Comparison of ENCODE assay signal across 21 cellular contexts in genomic region chr1:178397678-178398077, GRCh38.
DNase-seq lines count a peak whose midpoint lies in the region; ATAC-seq and TF ChIP-seq lines count a peak whose summit lies in the region.
"Had no signal": no experiment of that assay in that cellular context is flagged by ENCODE, and none has a peak within 500 bp of the region (broad histone marks: within the 10 kb centered on the region; RNA-seq: fewer than 3 reads in every experiment).

No MANE protein-coding gene starts in this region.

- no peaks in the 10 kb centered on the region for H3K79me2 ChIP-seq in Karpas-422 (ENCODE audit: low read length)
- H3K79me2 ChIP-seq: hepatocyte had no signal

- H3K4me1 Mint-ChIP-seq in activated CD4-positive, alpha-beta memory T cell treated with anti-CD3 and anti-CD28 coated beads for 36 hours (ENCODE audit: low read depth) = no peaks in the 10 kb centered on the region
- H3K4me1 Mint-ChIP-seq: CD4-positive, alpha-beta memory T cell; naive B cell had no signal

- no peaks in the 10 kb centered on the region for H3K27me3 Mint-ChIP-seq in activated CD4-positive, alpha-beta memory T cell treated with anti-CD3 and anti-CD28 coated beads for 36 hours
- H3K27me3 Mint-ChIP-seq: naive B cell had no signal

- H3K4me1 ChIP-seq in foreskin keratinocyte (peaks cover 22% of the 10 kb centered on the region), Karpas-422 (ENCODE audit: low read length) (no peaks in the 10 kb centered on the region)
- H3K4me1 ChIP-seq: SJSA1 had no signal

- DNase-seq in EL = peak; percentile 47
- peak; percentile 49 for DNase-seq in MG63
- DNase-seq in astrocyte of the hippocampus (ENCODE audit: low read depth, low spot score) = peak; percentile 22
- peak; percentile 75 to 88 for DNase-seq in foreskin keratinocyte
- no peak for DNase-seq in Karpas-422
- no peak for DNase-seq in activated CD4-positive, alpha-beta memory T cell treated with anti-CD3 and anti-CD28 coated beads for 36 hours
- no peak for DNase-seq in iPS-NIHi11 (ENCODE audit: low spot score)
- DNase-seq: CD4-positive, alpha-beta memory T cell; DMS79; effector CD8-positive, alpha-beta T cell; islet precursor cell; MM.1S; naive B cell; NCI-H146; NCI-H748 treated with DMSO at 0.1 percent for 48 hours; ovary; right cardiac atrium; stimulated activated CD4-positive, alpha-beta T cell treated with anti-CD3 and anti-CD28 coated beads, Interleukin-15, amount 100 ng/mL, for 24 hours had no signal

- peak; percentile 97 for ATAC-seq in foreskin keratinocyte
- no peak for ATAC-seq in GM21360 (IDR thresholded peaks at IDR 0.05; ENCODE audit: unreplicated experiment)
- ATAC-seq: right cardiac atrium had no signal

- H3K9me3 ChIP-seq in MG63 (no peaks in the 10 kb centered on the region), Karpas-422 (ENCODE audit: low read length) (no peaks in the 10 kb centered on the region)
- H3K9me3 ChIP-seq: ovary, SJSA1 had no signal

- no peak overlapping the region for H2AFZ ChIP-seq in Karpas-422 (ENCODE audit: low read length)
- H2AFZ ChIP-seq: hepatocyte had no signal

- CTCF ChIA-PET in activated CD4-positive, alpha-beta memory T cell treated with anti-CD3 and anti-CD28 coated beads for 36 hours (lab: Charles Lee) = no interaction called here

- H3K9me3 Mint-ChIP-seq in activated CD4-positive, alpha-beta memory T cell treated with anti-CD3 and anti-CD28 coated beads for 36 hours = no peaks in the 10 kb centered on the region

- H3K36me3 Mint-ChIP-seq in activated CD4-positive, alpha-beta memory T cell treated with anti-CD3 and anti-CD28 coated beads for 36 hours = no peaks in the 10 kb centered on the region
- H3K36me3 Mint-ChIP-seq: CD4-positive, alpha-beta memory T cell; naive B cell had no signal

- no peak for TF ChIP-seq CTCF in foreskin keratinocyte (conservative IDR thresholded peaks at IDR 0.05)

- intact Hi-C loops in activated CD4-positive, alpha-beta memory T cell treated with anti-CD3 and anti-CD28 coated beads for 36 hours (cut with micrococcal nuclease) = no loop called here

- H4K20me1 ChIP-seq in Karpas-422 (ENCODE audit: insufficient read depth, low read depth, low read length) = no peaks in the 10 kb centered on the region

- no peak overlapping the region for H3K27ac ChIP-seq in foreskin keratinocyte
- no peak overlapping the region for H3K27ac ChIP-seq in Karpas-422 (ENCODE audit: low read length)
- H3K27ac ChIP-seq: hepatocyte, ovary, SJSA1 had no signal

- no peaks in the 10 kb centered on the region for H3K9me2 ChIP-seq in Karpas-422 (replicated peaks; ENCODE audit: insufficient read depth, low read length)

- POLR2A ChIA-PET in activated CD4-positive, alpha-beta memory T cell treated with anti-CD3 and anti-CD28 coated beads for 36 hours (lab: Charles Lee) = no interaction called here

- no peak overlapping the region for H3K4me2 ChIP-seq in Karpas-422 (ENCODE audit: low read depth, low read length, poor library complexity, severe bottlenecking)
- H3K4me2 ChIP-seq: hepatocyte had no signal

- H3K36me3 ChIP-seq in MG63 = no peaks in the 10 kb centered on the region
- H3K36me3 ChIP-seq in Karpas-422 (ENCODE audit: insufficient read depth, low read length) = no peaks in the 10 kb centered on the region
- H3K36me3 ChIP-seq: ovary, SJSA1 had no signal

- H3K4me3 Mint-ChIP-seq in activated CD4-positive, alpha-beta memory T cell treated with anti-CD3 and anti-CD28 coated beads for 36 hours = no peak overlapping the region
- H3K4me3 Mint-ChIP-seq: CD4-positive, alpha-beta memory T cell; naive B cell had no signal

- H3K4me3 ChIP-seq in MG63 (no peak overlapping the region), Karpas-422 (ENCODE audit: low read length) (no peak overlapping the region)
- H3K4me3 ChIP-seq: hepatocyte, ovary, SJSA1 had no signal

- H3K27me3 ChIP-seq in MG63 (no peaks in the 10 kb centered on the region), foreskin keratinocyte (no peaks in the 10 kb centered on the region), Karpas-422 (ENCODE audit: low read length) (no peaks in the 10 kb centered on the region)
- H3K27me3 ChIP-seq: hepatocyte, ovary, SJSA1 had no signal

- H3K27ac Mint-ChIP-seq in activated CD4-positive, alpha-beta memory T cell treated with anti-CD3 and anti-CD28 coated beads for 36 hours = no peak overlapping the region
- H3K27ac Mint-ChIP-seq: CD4-positive, alpha-beta memory T cell had no signal

- no peak overlapping the region for H3K9ac ChIP-seq in Karpas-422 (ENCODE audit: low read length)

Comparison
In these comparisons a context has a peak if more than half of its experiments do, and no peak if none do; other contexts are left out.
1. DNase-seq: peak in EL (single experiment), MG63 (single experiment), astrocyte of the hippocampus (single experiment) and foreskin keratinocyte (2 of 2); none in Karpas-422 (single experiment), activated CD4-positive, alpha-beta memory T cell treated with anti-CD3 and anti-CD28 coated beads for 36 hours (single experiment) and iPS-NIHi11 (single experiment).